In genomic region chr19:10251792-10252694, GRCh38 we compare ENCODE assay signal across 8 cellular contexts. TPM values are rescaled to one million over a fixed set of nuclear protein-coding genes. Genes with fewer than 3 reads are reported as not detected.
A peak's percentile ranks its signal among the peaks of the same experiment; 100 is the strongest.
DNase-seq lines count a peak whose midpoint lies in the region; ATAC-seq and TF ChIP-seq lines count a peak whose summit lies in the region.

TSS of gene MRPL4 (plus strand) at chr19:10252214. CDS start at chr19:10252254, 40 bp downstream.

- POLR2A ChIA-PET in activated B cell treated with CpG ODN at 0.5 μM for 24 hours (lab: Charles Lee), result interaction anchor here (0.6 to 1.9 kb wide), 18 partner anchors 14 to 176 kb away, joined by 3 to 14 read pairs (median 4); partner anchors contain the start of genes DNMT1, ICAM1, PPAN and TYK2

- no peak for TF ChIP-seq CTCF in activated B cell treated with CpG ODN at 0.5 μM for 24 hours (IDR thresholded peaks at IDR 0.05)
- peak in 3 of 11 experiments; percentile 4 to 13 (median 12) for TF ChIP-seq CTCF in spleen (IDR thresholded peaks at IDR 0.05 in 8 of 11, conservative IDR thresholded peaks at IDR 0.05 in 3 of 11)

- WGBS in spleen, 5 donors, result 0 to 1% (median 0%) methylated on average over 31 to 77 of the region's 77 CpGs

- in situ Hi-C loops in GM18951 (cut with MboI; ENCODE audit: low sequenced_read_pairs, unreplicated experiment), result no loop called here

- H3K27ac ChIP-seq in caudate nucleus (ENCODE audit: low read depth, low read length), result peak within 1 kb of the TSS; percentile 87
- H3K27ac ChIP-seq in spleen, result peak within 1 kb of the TSS; percentile 70 to 95 (median 92)

- CTCF ChIA-PET in activated B cell treated with CpG ODN at 0.5 μM for 24 hours (lab: Charles Lee), result interaction anchor here (0.6 to 4.4 kb wide), 4 partner anchors 16 to 137 kb away, joined by 4 to 93 read pairs (median 4); partner anchors contain the start of gene S1PR2

- no peaks in the 10 kb centered on the region for H3K27me3 ChIP-seq in spleen (replicated peaks in 1 of 7)

- H3K4me3 ChIP-seq in spleen, result peak within 1 kb of the TSS; percentile 76 to 97 (median 93)

- H3K4me3 Mint-ChIP-seq in activated B cell treated with CpG ODN at 0.5 μM for 24 hours, result peak within 1 kb of the TSS; percentile 98

- H3K4me1 ChIP-seq in spleen, result peaks cover 11 to 39% (median 29%) of the 10 kb centered on the region in 6 donors

- no peaks in the 10 kb centered on the region for H3K9me3 ChIP-seq in spleen

- peaks cover 33% of the 10 kb centered on the region for H3K4me1 Mint-ChIP-seq in activated B cell treated with CpG ODN at 0.5 μM for 24 hours

- H3K36me3 Mint-ChIP-seq in activated B cell treated with CpG ODN at 0.5 μM for 24 hours (ENCODE audit: low read depth), result peaks cover 38% of the 10 kb centered on the region

- no peaks in the 10 kb centered on the region for H3K9me3 Mint-ChIP-seq in activated B cell treated with CpG ODN at 0.5 μM for 24 hours

- DNase-seq in AG08395 (ENCODE audit: low spot score), result peak; percentile 98
- DNase-seq in NCI-H345 (lab: John Stamatoyannopoulos, UW), result peak; percentile 99
- DNase-seq in activated B cell treated with CpG ODN at 0.5 μM for 24 hours, result peak; percentile 92
- peak; percentile 72 to 99 (median 95) for DNase-seq in caudate nucleus (lab: John Stamatoyannopoulos, UW)
- peak; percentile 99 for DNase-seq in inferior parietal cortex (ENCODE audit: extremely low spot score)
- DNase-seq in spleen, result peak; percentile 97

- H3K36me3 ChIP-seq in spleen, result peaks cover 0 to 38% (median 29%) of the 10 kb centered on the region in 6 donors

- peak within 1 kb of the TSS; percentile 96 for H3K27ac Mint-ChIP-seq in activated B cell treated with CpG ODN at 0.5 μM for 24 hours

- intact Hi-C loops in activated B cell treated with CpG ODN at 0.5 μM for 24 hours (cut with micrococcal nuclease) (loop anchor here (1.0 to 5.0 kb wide), 4 partner anchors 16 to 225 kb away; no protein-coding TSS in a partner anchor), spleen (cut with DNase I; ENCODE audit: low total_unique reads) (loop anchor here (10.0 kb wide), 1 partner anchor 137 kb away; the partner anchor contains the start of genes EIF3G and P2RY11)

- peak; percentile 81 for ATAC-seq in HG03196 (IDR thresholded peaks at IDR 0.05; ENCODE audit: unreplicated experiment)
- ATAC-seq in activated B cell treated with CpG ODN at 0.5 μM for 24 hours (ENCODE audit: low read depth), result peak; percentile 95

- H3K27me3 Mint-ChIP-seq in activated B cell treated with CpG ODN at 0.5 μM for 24 hours, result no peaks in the 10 kb centered on the region

- TF ChIP-seq POLR2A in GM18951 (IDR thresholded peaks at IDR 0.05; ENCODE audit: extremely low read depth, insufficient read depth, insufficient read length) (peak; percentile 88), spleen (IDR thresholded peaks at IDR 0.05) (peak in 2 of 3 donors; percentile 51 to 64)

RNA-seq across cellular contexts. Expression of gene MRPL4, which starts in this region (rescaled TPM):
- 66.9 and 68.3 TPM in 2 replicates for total RNA-seq in activated B cell treated with CpG ODN at 0.5 μM for 24 hours
- total RNA-seq in spleen, result 10 to 100 TPM; 32.7 to 52.3 (median 37.2) TPM
- 10 to 100 TPM; 31.5 to 60.5 (median 46.0) TPM for polyA plus RNA-seq in spleen

Comparison
In these comparisons a context has a peak if more than half of its experiments do, and no peak if none do; other contexts are left out.
1. Peak in every context shown above with its lines: DNase-seq, ATAC-seq, H3K4me3 ChIP-seq and H3K27ac ChIP-seq.